In the genomic region with DNA sequence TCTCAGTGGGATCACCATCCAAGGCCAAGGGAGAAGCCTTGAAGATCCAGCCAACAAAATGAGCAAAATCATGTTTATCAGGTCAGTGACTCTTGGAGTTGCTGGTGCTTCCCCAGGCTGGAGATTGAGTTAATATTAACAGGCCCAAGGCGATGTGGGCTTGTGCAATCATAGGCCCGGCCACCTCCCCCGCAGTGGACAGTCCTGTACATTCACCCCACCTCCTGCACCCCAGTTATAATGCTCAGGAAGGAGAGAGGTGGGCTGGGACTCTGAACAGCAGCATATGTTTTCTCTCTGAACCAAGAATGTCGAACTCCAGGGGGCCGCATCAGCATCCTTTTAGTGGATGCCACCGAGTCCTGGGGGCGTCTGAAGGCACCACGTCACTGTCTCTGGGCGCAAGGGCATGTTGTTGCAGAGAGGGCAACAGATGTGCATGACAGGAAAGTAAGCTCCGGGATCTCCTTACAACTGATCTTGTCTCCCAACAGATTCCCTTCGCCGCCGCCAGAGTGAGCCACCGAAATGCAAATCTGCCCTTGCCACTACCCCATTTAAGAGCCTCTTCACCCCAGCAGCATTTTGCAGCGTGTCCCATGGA, we compare ENCODE assay signal across 9 cellular contexts. TPM values are rescaled to one million over a fixed set of nuclear protein-coding genes. Genes with fewer than 3 reads are reported as not detected.
DNase-seq lines count a peak whose midpoint lies in the region; ATAC-seq and TF ChIP-seq lines count a peak whose summit lies in the region.
"Had no signal": no experiment of that assay in that cellular context is flagged by ENCODE, and none has a peak within 500 bp of the region (broad histone marks: within the 10 kb centered on the region; RNA-seq: fewer than 3 reads in every experiment).

No MANE protein-coding gene starts in this region.

- intact Hi-C loops in breast epithelium (cut with DNase I; ENCODE audit: low total_unique reads) (no loop called here), MCF 10A (cut with micrococcal nuclease) (no loop called here)

- H3K9me3 ChIP-seq in breast epithelium: no peaks in the 10 kb centered on the region
- H3K9me3 ChIP-seq in iPS DF 6.9 (ENCODE audit: control insufficient read depth, insufficient read depth, low read length): no peaks in the 10 kb centered on the region

- H3K27ac Mint-ChIP-seq in MCF 10A (ENCODE audit: low read depth, unreplicated experiment) (no peak overlapping the region), WTC11 (peak overlapping the region; percentile 20; the same call in 1 of the 2 replicates)

- H3K9me3 Mint-ChIP-seq in MCF 10A (ENCODE audit: unreplicated experiment) (peaks cover 9% of the 10 kb centered on the region), WTC11 (peaks cover 21% of the 10 kb centered on the region)

- DNase-seq in breast epithelium (ENCODE audit: low spot score in 2 of 2): peak in 1 of 2 donors; percentile 50
- no peak for DNase-seq in MCF 10A (ENCODE audit: unreplicated experiment)
- peak; percentile 69 for DNase-seq in WTC11 (ENCODE audit: low spot score)
- peak; percentile 39 for DNase-seq in iPS DF 6.9 (ENCODE audit: low read depth, low spot score)
- peak; percentile 40 for DNase-seq in superior temporal gyrus (ENCODE audit: extremely low spot score)
- no peak for DNase-seq in middle frontal gyrus (ENCODE audit: extremely low spot score, low spot score)

- CTCF ChIA-PET in MCF 10A (lab: Yijun Ruan, JAX): interaction anchor here (0.5 kb wide), 1 partner anchor 115 kb away, joined by 3 read pairs; no protein-coding TSS in a partner anchor
- CTCF ChIA-PET in WTC11 (lab: Charles Lee): interaction anchor here (0.5 to 3.1 kb wide), 20 partner anchors 8 to 416 kb away, joined by 3 to 23 read pairs (median 5); a partner anchor contains a TSS

- no peak for TF ChIP-seq POLR2A in breast epithelium (IDR thresholded peaks at IDR 0.05)

- peak; percentile 98 for ATAC-seq in WTC11
- no peak for ATAC-seq in HG02623 (IDR thresholded peaks at IDR 0.05; ENCODE audit: unreplicated experiment)
- ATAC-seq in HG03196 (IDR thresholded peaks at IDR 0.05; ENCODE audit: unreplicated experiment): no peak

- no peak overlapping the region for H3K4me3 ChIP-seq in breast epithelium
- H3K4me3 ChIP-seq in iPS DF 6.9 (ENCODE audit: low read length): no peak overlapping the region

- H3K36me3 Mint-ChIP-seq in MCF 10A (ENCODE audit: insufficient read depth, unreplicated experiment) (no peaks in the 10 kb centered on the region), WTC11 (0 out of 2 replicates have a peak, but pooled peaks cover 3% of the 10 kb centered on the region)

- H3K27me3 Mint-ChIP-seq in MCF 10A (ENCODE audit: insufficient read depth, unreplicated experiment) (no peaks in the 10 kb centered on the region), WTC11 (ENCODE audit: low read depth) (no peaks in the 10 kb centered on the region)

- no CpG with 5 or more reads among the region's 15 CpGs for WGBS in iPS DF 6.9 (ENCODE audit: insufficient coverage, insufficient read length)

- no peaks in the 10 kb centered on the region for H3K36me3 ChIP-seq in breast epithelium
- no peaks in the 10 kb centered on the region for H3K36me3 ChIP-seq in iPS DF 6.9 (ENCODE audit: control insufficient read depth, insufficient read depth, low read length)

- POLR2A ChIA-PET in MCF 10A (lab: Yijun Ruan, JAX) (no interaction called here), WTC11 (lab: Charles Lee) (no interaction called here)

- H3K4me3 Mint-ChIP-seq in MCF 10A (ENCODE audit: unreplicated experiment) (no peak overlapping the region), WTC11 (no peak overlapping the region)

- H3K4me1 Mint-ChIP-seq in MCF 10A (ENCODE audit: insufficient read depth, unreplicated experiment) (peaks cover 10% of the 10 kb centered on the region), WTC11 (peaks cover 16% of the 10 kb centered on the region)

- TF ChIP-seq CTCF in breast epithelium (IDR thresholded peaks at IDR 0.05) (peak in 2 of 3 donors; percentile 43 to 49), MCF 10A (IDR thresholded peaks at IDR 0.05; ENCODE audit: unreplicated experiment) (no peak), WTC11 (IDR thresholded peaks at IDR 0.05) (no peak)

- H3K27ac ChIP-seq in breast epithelium (no peak overlapping the region), iPS DF 6.9 (ENCODE audit: low read length) (no peak overlapping the region)

- no TSS peak for BruUV-seq in MCF 10A (replicated peaks; lab: Mats Ljungman, UMichigan)

- H3K27me3 ChIP-seq in breast epithelium (no peaks in the 10 kb centered on the region), iPS DF 6.9 (ENCODE audit: control insufficient read depth, insufficient read depth, low read length) (no peaks in the 10 kb centered on the region)

- no peaks in the 10 kb centered on the region for H3K4me1 ChIP-seq in breast epithelium
- H3K4me1 ChIP-seq in iPS DF 6.9 (ENCODE audit: control insufficient read depth, insufficient read depth, low read length): no peaks in the 10 kb centered on the region

TF ChIP-seq in WTC11, 78 proteins besides CTCF, POLR2A, EP300 and RAD21:
- TF ChIP-seq ZNF317 (CRISPR knock-in tag; IDR thresholded peaks at IDR 0.05; ENCODE audit: borderline replicate concordance, low read depth): no peak
- peak; percentile 34 for TF ChIP-seq GABPB1 (CRISPR knock-in tag; IDR thresholded peaks at IDR 0.05)

RNA-seq across cellular contexts. Expression of a gene that starts 11.2 kb away (rescaled TPM):
- total RNA-seq in breast epithelium: not detected
- not detected in 2 replicates for total RNA-seq in MCF 10A (2022)
- total RNA-seq in WTC11 (2021): not detected in 3 replicates
- total RNA-seq: pulmonary artery endothelial cell had no signal

RNA-seq across cellular contexts. Expression of a gene that starts 32.2 kb away (rescaled TPM):
- total RNA-seq in breast epithelium (10 to 100 TPM in 1 of 3 donors, 1 to 10 TPM in 1, not detected in 1; 1.2 to 12.5 TPM), MCF 10A (2022) (not detected in 2 replicates), WTC11 (2021) (0.15 TPM in 1 of 3 replicates, not detected in the others)
- total RNA-seq: pulmonary artery endothelial cell had no signal

RNA-seq across cellular contexts. Expression of a gene that starts 33.1 kb away (rescaled TPM):
- total RNA-seq in breast epithelium (100 to 1,000 TPM in 1 of 3 donors, 10 to 100 TPM in 1, 1 to 10 TPM in 1; 7.5 to 200 (median 42.6) TPM), MCF 10A (2022) (38.1 and 42.5 TPM in 2 replicates), WTC11 (2021) (5.1 to 7.2 TPM (median 6.8 TPM) in 3 replicates)
- total RNA-seq: pulmonary artery endothelial cell had no signal

Comparison
In these comparisons a context has a peak if more than half of its experiments do, and no peak if none do; other contexts are left out.
1. CTCF ChIP-seq: peak in breast epithelium (2 of 3); none in MCF 10A (single experiment) and WTC11 (single experiment).
2. DNase-seq: peak in WTC11 (single experiment), iPS DF 6.9 (single experiment) and superior temporal gyrus (single experiment); none in MCF 10A (single experiment) and middle frontal gyrus (single experiment).